Comparison of ENCODE assay signal across 1 cellular context in genomic region chr1:114467491-114467890, GRCh38.
TF ChIP-seq lines count a peak whose summit lies in the region.

No MANE protein-coding gene starts in this region.

TF ChIP-seq in HepG2, 621 proteins besides CTCF, POLR2A, EP300 and RAD21 (continued from another document and continues in another):
- TF ChIP-seq RNF219 (CRISPR knock-in tag; IDR thresholded peaks at IDR 0.05) (no peak), MAFG (CRISPR knock-in tag; IDR thresholded peaks at IDR 0.05) (no peak), HDAC1 (CRISPR knock-in tag; IDR thresholded peaks at IDR 0.05) (peak; percentile 77), TFDP1 (CRISPR knock-in tag; IDR thresholded peaks at IDR 0.05; ENCODE audit: borderline replicate concordance) (peak; percentile 43; the same call in 1 of the 2 replicates), ZNF557 (CRISPR knock-in tag; IDR thresholded peaks at IDR 0.05) (no peak), SALL1 (CRISPR knock-in tag; IDR thresholded peaks at IDR 0.05) (peak; percentile 96), HHEX (CRISPR knock-in tag; IDR thresholded peaks at IDR 0.05) (peak; percentile 87), NCOR1 (IDR thresholded peaks at IDR 0.05; ENCODE audit: borderline replicate concordance, low read length) (peak; percentile 84; the same call in 1 of the 2 replicates), LCORL (IDR thresholded peaks at IDR 0.05) (peak; percentile 85; the same call in 1 of the 2 replicates), LCORL (CRISPR knock-in tag; IDR thresholded peaks at IDR 0.05) (peak; percentile 71), TFE3 (CRISPR knock-in tag; IDR thresholded peaks at IDR 0.05) (peak; percentile 98), LRRFIP1 (CRISPR knock-in tag; conservative IDR thresholded peaks at IDR 0.05) (0 out of 2 replicates have a peak, but pooled peaks have one; percentile 20), ZSCAN5A (CRISPR knock-in tag; IDR thresholded peaks at IDR 0.05; ENCODE audit: borderline replicate concordance) (peak; percentile 64; the same call in 1 of the 2 replicates), KDM4B (CRISPR knock-in tag; IDR thresholded peaks at IDR 0.05) (peak; percentile 84; the same call in 1 of the 2 replicates), MLX (CRISPR knock-in tag; IDR thresholded peaks at IDR 0.05) (peak; percentile 84), HNF4A (CRISPR knock-in tag; IDR thresholded peaks at IDR 0.05) (peak; percentile 78), USF2 (IDR thresholded peaks at IDR 0.05; ENCODE audit: low read depth, low read length) (peak; percentile 52; the same call in 1 of the 2 replicates), USF2 (CRISPR knock-in tag; IDR thresholded peaks at IDR 0.05; ENCODE audit: borderline replicate concordance) (peak; percentile 80; the same call in 1 of the 2 replicates), SP1 (IDR thresholded peaks at IDR 0.05) (no peak), SP1 (CRISPR knock-in tag; IDR thresholded peaks at IDR 0.05) (no peak), HNF1A (IDR thresholded peaks at IDR 0.05; ENCODE audit: low read depth) (peak; percentile 96), HNF1A (CRISPR knock-in tag; IDR thresholded peaks at IDR 0.05; ENCODE audit: borderline replicate concordance) (peak; percentile 96), ARID3A (IDR thresholded peaks at IDR 0.05; ENCODE audit: low read depth, low read length) (peak; percentile 93), ZFP1 (CRISPR knock-in tag; IDR thresholded peaks at IDR 0.05) (peak; percentile 78), GATAD1 (CRISPR knock-in tag; IDR thresholded peaks at IDR 0.05) (peak; percentile 73; the same call in 1 of the 2 replicates), ARNT2 (CRISPR knock-in tag; IDR thresholded peaks at IDR 0.05; ENCODE audit: low read depth) (0 out of 2 replicates have a peak, but pooled peaks have one; percentile 51), RFXANK (CRISPR knock-in tag; IDR thresholded peaks at IDR 0.05) (no peak), TBX3 (IDR thresholded peaks at IDR 0.05; ENCODE audit: borderline replicate concordance) (peak; percentile 93), ZNF18 (CRISPR knock-in tag; IDR thresholded peaks at IDR 0.05; ENCODE audit: insufficient replicate concordance) (peak; percentile 8), KDM6A (CRISPR knock-in tag; IDR thresholded peaks at IDR 0.05; ENCODE audit: low read depth) (peak; percentile 82), ZNF362 (CRISPR knock-in tag; IDR thresholded peaks at IDR 0.05; ENCODE audit: borderline replicate concordance) (peak; percentile 46; the same call in 1 of the 2 replicates), ATF1 (CRISPR knock-in tag; IDR thresholded peaks at IDR 0.05) (peak; percentile 73), SNAPC2 (CRISPR knock-in tag; IDR thresholded peaks at IDR 0.05) (peak; percentile 72; the same call in 1 of the 2 replicates), FOXK1 (CRISPR knock-in tag; IDR thresholded peaks at IDR 0.05; ENCODE audit: borderline replicate concordance, low read depth) (peak; percentile 97), DNMT3B (CRISPR knock-in tag; conservative IDR thresholded peaks at IDR 0.05) (peak; percentile 84; the same call in 1 of the 2 replicates), MAF1 (CRISPR knock-in tag; IDR thresholded peaks at IDR 0.05; ENCODE audit: borderline replicate concordance) (no peak), ZNF20 (CRISPR knock-in tag; IDR thresholded peaks at IDR 0.05) (0 out of 2 replicates have a peak, but pooled peaks have one; percentile 45), ZNF652 (CRISPR knock-in tag; IDR thresholded peaks at IDR 0.05; ENCODE audit: borderline replicate concordance, low read depth) (peak; percentile 92), ATAD3A (CRISPR knock-in tag; IDR thresholded peaks at IDR 0.05) (no peak)
